In the genomic region with DNA sequence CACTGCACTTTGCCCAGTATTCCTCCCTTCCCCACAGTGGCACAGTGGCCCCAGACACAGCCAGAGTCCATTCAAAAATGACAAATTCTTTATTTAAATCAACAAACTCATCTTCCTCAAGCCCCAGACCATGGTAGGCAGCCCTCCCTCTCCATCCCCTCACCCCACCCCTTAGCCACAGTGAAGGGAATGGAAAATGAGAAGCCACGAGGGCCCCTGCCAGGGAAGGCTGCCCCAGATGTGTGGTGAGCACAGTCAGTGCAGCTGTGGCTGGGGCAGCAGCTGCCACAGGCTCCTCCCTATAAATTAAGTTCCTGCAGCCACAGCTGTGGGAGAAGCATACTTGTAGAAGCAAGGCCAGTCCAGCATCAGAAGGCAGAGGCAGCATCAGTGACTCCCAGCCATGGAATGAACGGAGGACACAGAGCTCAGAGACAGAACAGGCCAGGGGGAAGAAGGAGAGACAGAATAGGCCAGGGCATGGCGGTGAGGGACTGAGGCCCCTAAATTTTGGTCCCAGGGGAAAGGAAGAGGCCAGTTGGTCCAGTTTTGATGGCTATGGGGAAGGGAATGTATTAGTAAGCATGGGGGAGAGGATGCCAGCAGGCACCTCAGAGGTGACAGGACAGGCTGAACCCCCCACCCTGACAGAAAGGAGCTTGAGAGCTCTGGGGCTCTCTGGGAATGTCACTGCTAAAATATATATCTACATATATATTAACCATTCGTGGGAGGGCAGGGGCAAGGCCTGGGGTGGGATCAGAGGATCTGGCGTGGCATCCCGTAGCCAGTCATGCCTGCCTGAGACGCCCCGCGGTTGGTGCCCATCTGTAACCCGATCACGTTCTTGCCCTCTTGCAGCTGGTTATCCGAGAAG, we compare ENCODE assay signal across 13 cellular contexts. TPM values are rescaled to one million over a fixed set of nuclear protein-coding genes. Genes with fewer than 3 reads are reported as not detected.
DNase-seq lines count a peak whose midpoint lies in the region; ATAC-seq and TF ChIP-seq lines count a peak whose summit lies in the region.
"Had no signal": no experiment of that assay in that cellular context is flagged by ENCODE, and none has a peak within 500 bp of the region (broad histone marks: within the 10 kb centered on the region; RNA-seq: fewer than 3 reads in every experiment).

No MANE protein-coding gene starts in this region.

- dilution Hi-C loops in mammary epithelial cell (cut with HindIII; ENCODE audit: low sequenced_read_pairs), result no loop called here

- peak overlapping the region; percentile 73 for H3K27ac Mint-ChIP-seq in CD4-positive, alpha-beta T cell

- H3K9me3 ChIP-seq in CD4-positive, alpha-beta T cell (ENCODE audit: control insufficient read depth, low read length), result no peaks in the 10 kb centered on the region
- H3K9me3 ChIP-seq in mammary epithelial cell (replicated peaks; ENCODE audit: insufficient read depth, low read length) (no peaks in the 10 kb centered on the region), neutrophil (no peaks in the 10 kb centered on the region)
- H3K9me3 ChIP-seq: testis had no signal

- DNase-seq in CD4-positive, alpha-beta T cell, result no peak
- DNase-seq in MV-4-11 (lab: John Stamatoyannopoulos, UW) (peak; percentile 61), mammary epithelial cell (no peak), DMS53 treated with DMSO at 0.1 percent for 48 hours (lab: John Stamatoyannopoulos, UW; ENCODE audit: unreplicated experiment) (no peak), NCI-H1694 (lab: John Stamatoyannopoulos, UW) (no peak), GM19238 (ENCODE audit: insufficient read length, low spot score) (no peak), lower leg skin (ENCODE audit: low spot score in 2 of 2) (no peak)
- DNase-seq: RPMI8226; stimulated activated CD4-positive, alpha-beta T cell treated with anti-CD3 and anti-CD28 coated beads, Interleukin-12 subunit alpha, Interleukin-12 subunit beta, amount 100 ng/mL, for 4 hours; testis had no signal

- H3K36me3 ChIP-seq in mammary epithelial cell (ENCODE audit: insufficient read depth, low read length) (peaks cover 14% of the 10 kb centered on the region), neutrophil (peaks cover 77% of the 10 kb centered on the region)

- no peak for TF ChIP-seq CTCF in CD4-positive, alpha-beta T cell (IDR thresholded peaks at IDR 0.05)
- TF ChIP-seq CTCF in mammary epithelial cell (conservative IDR thresholded peaks at IDR 0.05 in 1 of 2, IDR thresholded peaks at IDR 0.05 in 1 of 2; ENCODE audit: extremely low read depth in 1 of 2, insufficient read depth in 1 of 2, low read depth in 1 of 2, low read length in 2 of 2) (no peak), neutrophil (IDR thresholded peaks at IDR 0.05) (no peak), lower leg skin (IDR thresholded peaks at IDR 0.05) (no peak)

- H3K4me3 ChIP-seq in mammary epithelial cell (replicated peaks in 1 of 3; ENCODE audit: insufficient read depth in 1 of 3, low read depth in 2 of 3, low read length in 3 of 3) (no peak overlapping the region), neutrophil (ENCODE audit: low read depth in 1 of 2, low read length in 1 of 2) (no peak overlapping the region), lower leg skin (ENCODE audit: low read depth, poor library complexity, severe bottlenecking) (no peak overlapping the region)
- H3K4me3 ChIP-seq: testis had no signal

- peaks cover 73% of the 10 kb centered on the region for H3K36me3 Mint-ChIP-seq in CD4-positive, alpha-beta T cell (ENCODE audit: low read depth)

- peak overlapping the region; percentile 29 for H3K27ac ChIP-seq in CD4-positive, alpha-beta T cell (ENCODE audit: low read depth, low read length)
- H3K27ac ChIP-seq in mammary epithelial cell (ENCODE audit: insufficient read depth, low read depth, low read length) (no peak overlapping the region), neutrophil (peak overlapping the region; percentile 97)
- H3K27ac ChIP-seq: testis had no signal

- in situ Hi-C loops in mammary epithelial cell (cut with MboI; ENCODE audit: low sequenced_read_pairs in 2 of 2), result no loop called here

- no peak for TF ChIP-seq POLR2A in lower leg skin (IDR thresholded peaks at IDR 0.05)

- CTCF ChIA-PET in CD4-positive, alpha-beta T cell (lab: Charles Lee), result no interaction called here
- CTCF ChIA-PET in mammary epithelial cell (lab: Charles Lee; ENCODE audit: low non-redundant PET), result no interaction called here

- H3K27me3 ChIP-seq in CD4-positive, alpha-beta T cell (ENCODE audit: control insufficient read depth, insufficient read depth, low read length), result no peaks in the 10 kb centered on the region
- H3K27me3 ChIP-seq in mammary epithelial cell (ENCODE audit: insufficient read depth, low read length) (no peaks in the 10 kb centered on the region), neutrophil (no peaks in the 10 kb centered on the region)
- H3K27me3 ChIP-seq: testis had no signal

- peaks cover 52% of the 10 kb centered on the region for H3K79me2 ChIP-seq in mammary epithelial cell (ENCODE audit: insufficient read depth, low read length)

- peak overlapping the region; percentile 9 for H3K4me3 Mint-ChIP-seq in CD4-positive, alpha-beta T cell

- no peaks in the 10 kb centered on the region for H3K9me3 Mint-ChIP-seq in CD4-positive, alpha-beta T cell

- no peaks in the 10 kb centered on the region for H4K20me1 ChIP-seq in mammary epithelial cell (ENCODE audit: insufficient read depth, low read length)

- no peaks in the 10 kb centered on the region for H3K27me3 Mint-ChIP-seq in CD4-positive, alpha-beta T cell

- no peak for ATAC-seq in CD4-positive, alpha-beta T cell (ENCODE audit: poor library complexity)

- POLR2A ChIA-PET in CD4-positive, alpha-beta T cell (lab: Charles Lee), result no interaction called here

- H2AFZ ChIP-seq in mammary epithelial cell (ENCODE audit: low read depth, low read length), result no peak overlapping the region

- peaks cover 66% of the 10 kb centered on the region for H3K4me1 Mint-ChIP-seq in CD4-positive, alpha-beta T cell (ENCODE audit: low read depth)

- no peak overlapping the region for H3K9ac ChIP-seq in mammary epithelial cell (ENCODE audit: insufficient read depth, low read length)

- H3K4me1 ChIP-seq in mammary epithelial cell (ENCODE audit: insufficient read depth, low read length) (peaks cover 61% of the 10 kb centered on the region), neutrophil (ENCODE audit: control insufficient read depth in 1 of 2, insufficient read depth in 1 of 2, low read depth in 1 of 2, low read length in 1 of 2) (peaks cover 38 to 62% of the 10 kb centered on the region in 2 experiments)

- H3K4me2 ChIP-seq in mammary epithelial cell (ENCODE audit: insufficient read depth, low read depth, low read length), result no peak overlapping the region

- WGBS in mammary epithelial cell (ENCODE audit: low coverage, missing lambda C conversion rate), result 90% methylated on average over 11 of the region's 12 CpGs
- 66 to 68% methylated on average over 12 of the region's 12 CpGs for WGBS in lower leg skin, 2 donors

- intact Hi-C loops in CD4-positive, alpha-beta T cell (cut with DNase I, micrococcal nuclease), result no loop called here
- intact Hi-C loops in mammary epithelial cell (cut with micrococcal nuclease), result no loop called here
- intact Hi-C loops in lower leg skin (cut with DNase I; ENCODE audit: low total_unique reads), result no loop called here

- TSS peak; percentile 26 for BruUV-seq in mammary epithelial cell (replicated peaks; lab: Mats Ljungman, UMichigan)

RNA-seq across cellular contexts. Expression of a gene that starts 7.0 kb away (rescaled TPM):
- 100 to 1,000 TPM; 301 to 311 TPM for total RNA-seq in CD4-positive, alpha-beta T cell
- total RNA-seq in mammary epithelial cell, result 100 to 1,000 TPM; 178 to 454 TPM
- polyA plus RNA-seq in mammary epithelial cell, result 748 TPM
- 594 TPM for polyA minus RNA-seq in mammary epithelial cell
- total RNA-seq in lower leg skin, result 100 to 1,000 TPM; 244 to 413 (median 306) TPM

RNA-seq across cellular contexts. Expression of a gene that starts 18.3 kb away (rescaled TPM):
- 1 to 10 TPM; 8.4 to 9.0 TPM for total RNA-seq in CD4-positive, alpha-beta T cell
- total RNA-seq in mammary epithelial cell (under 1 TPM in 1 of 2 donors, not detected in 1; 0.82 TPM), lower leg skin (1 to 10 TPM in 1 of 4 donors, under 1 TPM in 3; 0.46 to 3.0 (median 0.66) TPM)
- 0.36 TPM for polyA plus RNA-seq in mammary epithelial cell
- polyA minus RNA-seq in mammary epithelial cell, result not detected

RNA-seq across cellular contexts. Expression of a gene that starts 27.1 kb away (rescaled TPM):
- total RNA-seq in CD4-positive, alpha-beta T cell, result not detected
- 10 to 100 TPM in 1 of 2 donors, 1 to 10 TPM in 1; 1.2 to 21.9 TPM for total RNA-seq in mammary epithelial cell
- 8.3 TPM for polyA plus RNA-seq in mammary epithelial cell
- polyA minus RNA-seq in mammary epithelial cell, result 19.1 TPM
- total RNA-seq in lower leg skin, result 10 to 100 TPM; 17.7 to 29.6 (median 19.6) TPM

RNA-seq across cellular contexts. Expression of a gene that starts 35.8 kb away (rescaled TPM):
- total RNA-seq in CD4-positive, alpha-beta T cell, result not detected
- total RNA-seq in mammary epithelial cell (not detected), lower leg skin (not detected)
- polyA plus RNA-seq in mammary epithelial cell, result 0.15 TPM
- not detected for polyA minus RNA-seq in mammary epithelial cell
- total RNA-seq: kidney, M059J had no signal

RNA-seq across cellular contexts. Expression of a gene that starts 55.8 kb away (rescaled TPM):
- not detected for total RNA-seq in CD4-positive, alpha-beta T cell
- total RNA-seq in mammary epithelial cell (not detected), lower leg skin (10 to 100 TPM; 14.6 to 54.5 (median 43.1) TPM)
- not detected for polyA plus RNA-seq in mammary epithelial cell
- polyA minus RNA-seq in mammary epithelial cell, result not detected
- total RNA-seq: kidney, M059J had no signal
